ENCODE assay signal across 8 cellular contexts in the genomic region with DNA sequence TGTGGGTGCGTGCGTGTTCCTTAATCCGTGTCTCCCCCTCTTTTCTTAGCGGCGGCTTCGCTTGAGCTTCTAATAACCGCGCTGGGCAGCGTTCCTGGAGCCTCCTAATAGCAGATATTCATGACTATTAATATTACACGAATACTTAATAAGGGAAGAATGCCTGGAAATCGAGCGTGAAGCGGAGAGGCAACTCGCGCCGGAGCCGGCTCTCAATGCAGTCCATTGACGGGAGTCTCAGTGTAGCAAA. TPM values are rescaled to one million over a fixed set of nuclear protein-coding genes. Genes with fewer than 3 reads are reported as not detected.
A peak's percentile ranks its signal among the peaks of the same experiment; 100 is the strongest.
DNase-seq lines count a peak whose midpoint lies in the region; ATAC-seq and TF ChIP-seq lines count a peak whose summit lies in the region.

No MANE protein-coding gene starts in this region.

- peaks cover 26% of the 10 kb centered on the region for H3K4me1 ChIP-seq in DOHH2 (ENCODE audit: control insufficient read depth, low read length)
- peaks cover 28% of the 10 kb centered on the region for H3K4me1 ChIP-seq in mononuclear cell (ENCODE audit: insufficient read depth, low read length)

- H3K79me2 ChIP-seq in DOHH2 (ENCODE audit: control insufficient read depth, low read length) = no peaks in the 10 kb centered on the region

- no peaks in the 10 kb centered on the region for H3K9me2 ChIP-seq in DOHH2 (replicated peaks; ENCODE audit: control insufficient read depth, low read length)

- peak; percentile 2 for ATAC-seq in HG03354 (IDR thresholded peaks at IDR 0.05; ENCODE audit: poor library complexity, severe bottlenecking, unreplicated experiment)
- ATAC-seq in activated CD4-positive, CD25-positive, alpha-beta regulatory T cell treated with anti-CD3 and anti-CD28 coated beads, Interleukin-2, amount 50 U/mL, for 24 hours = no peak

- H3K27ac ChIP-seq in DOHH2 (ENCODE audit: low read depth, low read length) = no peak overlapping the region

- H3K9me3 ChIP-seq in DOHH2 (ENCODE audit: control insufficient read depth, insufficient read depth, low read length) (no peaks in the 10 kb centered on the region), mononuclear cell (ENCODE audit: low read depth, low read length) (no peaks in the 10 kb centered on the region)

- H3K4me3 ChIP-seq in DOHH2 (ENCODE audit: low read length) (peak overlapping the region; percentile 72), cardiac fibroblast (replicated peaks in 1 of 2; ENCODE audit: low read depth in 2 of 2, low read length in 2 of 2) (peak overlapping the region; percentile 61 to 63), mononuclear cell (ENCODE audit: low read length) (peak overlapping the region; percentile 55)

- H4K20me1 ChIP-seq in DOHH2 (ENCODE audit: control insufficient read depth, insufficient read depth, low read depth, low read length) = no peaks in the 10 kb centered on the region

- TF ChIP-seq CTCF in DOHH2 (IDR thresholded peaks at IDR 0.05; ENCODE audit: low read depth, low read length, poor library complexity, severe bottlenecking) (no peak), cardiac fibroblast (IDR thresholded peaks at IDR 0.05; ENCODE audit: low read depth, low read length) (no peak)

- DNase-seq in cardiac fibroblast (ENCODE audit: low read depth in 2 of 2) (no peak), NCI-H2107 (lab: John Stamatoyannopoulos, UW) (no peak), SHP77 (lab: John Stamatoyannopoulos, UW) (no peak)
- DNase-seq in stimulated activated CD4-positive, alpha-beta T cell treated with anti-CD3 and anti-CD28 coated beads, Interleukin-4, amount 100 ng/mL, for 24 hours = no peak

- peak overlapping the region; percentile 74 for H3K4me2 ChIP-seq in DOHH2 (ENCODE audit: low read length)

- peaks cover 8% of the 10 kb centered on the region for H3F3A ChIP-seq in DOHH2 (ENCODE audit: control insufficient read depth, insufficient read depth)

- no peaks in the 10 kb centered on the region for H3K36me3 ChIP-seq in DOHH2 (ENCODE audit: control insufficient read depth, low read length)

- peaks cover 46% of the 10 kb centered on the region for H3K27me3 ChIP-seq in DOHH2 (ENCODE audit: control insufficient read depth, low read length)
- H3K27me3 ChIP-seq in mononuclear cell (ENCODE audit: insufficient read depth, low read length) = peaks cover 94% of the 10 kb centered on the region

RNA-seq across cellular contexts. Expression of a gene that starts 3.0 kb away (rescaled TPM):
- total RNA-seq in mononuclear cell = not detected
